In genomic region chr1:214603819-214604252, GRCh38 we compare ENCODE assay signal across 1 cellular context.
TF ChIP-seq lines count a peak whose summit lies in the region.

No MANE protein-coding gene starts in this region.

TF ChIP-seq in GM12878, 131 proteins besides CTCF, POLR2A, EP300 and RAD21:
- TF ChIP-seq SPI1 (IDR thresholded peaks at IDR 0.05; ENCODE audit: borderline replicate concordance, insufficient read depth, low read depth, low read length) (0 out of 2 replicates have a peak, but pooled peaks have one; percentile 6), RAD51 (IDR thresholded peaks at IDR 0.05) (no peak)
